In the genomic region with DNA sequence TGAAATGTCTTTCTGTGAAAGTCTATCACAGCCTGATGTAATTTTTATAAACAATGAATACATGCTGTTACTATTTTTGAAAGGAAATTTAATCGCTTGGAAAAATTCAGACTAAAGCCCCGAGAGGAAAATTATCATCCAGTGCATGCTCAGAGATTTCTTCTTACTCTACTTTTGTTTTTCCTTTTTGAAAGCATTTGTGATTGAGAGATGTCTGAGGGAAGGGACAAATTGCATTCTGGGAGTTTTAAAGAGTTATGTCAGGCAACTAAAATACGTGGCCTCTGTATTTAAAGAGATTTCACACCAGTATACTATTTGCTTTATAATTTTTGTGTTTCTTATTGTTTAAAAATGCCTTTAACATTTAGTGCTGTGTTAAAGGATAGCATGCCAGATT, we compare ENCODE assay signal across 10 cellular contexts. TPM values are rescaled to one million over a fixed set of nuclear protein-coding genes. Genes with fewer than 3 reads are reported as not detected.
DNase-seq lines count a peak whose midpoint lies in the region; ATAC-seq and TF ChIP-seq lines count a peak whose summit lies in the region.
"Had no signal": no experiment of that assay in that cellular context is flagged by ENCODE, and none has a peak within 500 bp of the region (broad histone marks: within the 10 kb centered on the region; RNA-seq: fewer than 3 reads in every experiment).

No MANE protein-coding gene starts in this region.

- peaks cover 13% of the 10 kb centered on the region for H3K36me3 Mint-ChIP-seq in HFFc6 (ENCODE audit: low read depth)

- H3K9me3 ChIP-seq in SJSA1 (replicated peaks) = no peaks in the 10 kb centered on the region

- peaks cover 65% of the 10 kb centered on the region for H3K4me1 Mint-ChIP-seq in HFFc6 (ENCODE audit: low read depth)

- TF ChIP-seq CTCF in HFFc6 (IDR thresholded peaks at IDR 0.05) = no peak

- H3K27ac Mint-ChIP-seq in HFFc6 = peak overlapping the region; percentile 94

- H3K4me1 ChIP-seq in SJSA1 (replicated peaks) = peaks cover 32% of the 10 kb centered on the region

- H3K4me3 Mint-ChIP-seq in HFFc6 = peak overlapping the region; percentile 85

- H3K36me3 ChIP-seq in SJSA1 = peaks cover 6% of the 10 kb centered on the region

- no peaks in the 10 kb centered on the region for H3K27me3 ChIP-seq in SJSA1 (replicated peaks)

- H3K27me3 Mint-ChIP-seq in HFFc6 (ENCODE audit: insufficient read depth) = peaks cover 3% of the 10 kb centered on the region; the same call in 1 of the 2 replicates

- H3K9me3 Mint-ChIP-seq in HFFc6 = no peaks in the 10 kb centered on the region

- DNase-seq in HFFc6 = no peak
- no peak for DNase-seq in SJSA1 (ENCODE audit: low read depth in 1 of 2, low spot score in 2 of 2)
- DNase-seq in fibroblast of gingiva (ENCODE audit: low read depth) = peak; percentile 21
- DNase-seq in NCI-H1092 treated with DMSO at 0.1 percent for 48 hours (lab: John Stamatoyannopoulos, UW) = no peak
- DNase-seq in GOT3 (lab: John Stamatoyannopoulos, UW) = no peak
- DNase-seq: activated CD8-positive, alpha-beta memory T cell treated with anti-CD3 and anti-CD28 coated beads, Interleukin-2, amount 50 U/mL, for 4 hours; stimulated activated CD4-positive, alpha-beta T cell treated with anti-CD3 and anti-CD28 coated beads, Interleukin-12 subunit alpha, Interleukin-12 subunit beta, amount 100 ng/mL, for 4 hours had no signal

- H3K4me3 ChIP-seq in SJSA1 = no peak overlapping the region
- H3K4me3 ChIP-seq in skin epidermis = no peak overlapping the region

- ATAC-seq in HG02642 (IDR thresholded peaks at IDR 0.05; ENCODE audit: poor library complexity, unreplicated experiment) (no peak), GM18520 (IDR thresholded peaks at IDR 0.05; ENCODE audit: unreplicated experiment) (no peak)

- H3K27ac ChIP-seq in SJSA1 (peak overlapping the region; percentile 97), skin epidermis (peak overlapping the region in 19 of 21 experiments; percentile 33 to 100 (median 97))

RNA-seq across cellular contexts. Expression of a gene that starts 1.4 kb away (rescaled TPM):
- total RNA-seq in HFFc6 (2021; fragmentation: NEBNext Ultra II Directional; extraction: Animal tissue kit (Norgen Biotek cat#: 25700)) = 10 to 100 TPM; 28.1 to 34.0 (median 32.9) TPM
- 15.6 and 29.9 TPM in 2 replicates for total RNA-seq in SJSA1 (2014; rRNA removed; shearing (Covaris generic))
